1 cellular context compared by ENCODE assay signal in genomic region chr6:43695078-43695966, GRCh38.
TF ChIP-seq lines count a peak whose summit lies in the region.

No MANE protein-coding gene starts in this region.

TF ChIP-seq in WTC11, 78 proteins besides CTCF, POLR2A, EP300 and RAD21 (continued from another document):
- TF ChIP-seq IRF1 (CRISPR knock-in tag; IDR thresholded peaks at IDR 0.05): no peak
- TF ChIP-seq GABPB1 (CRISPR knock-in tag; IDR thresholded peaks at IDR 0.05): peak; percentile 48; the same call in 1 of the 2 replicates
- TF ChIP-seq ERG (CRISPR knock-in tag; IDR thresholded peaks at IDR 0.05): no peak
- TF ChIP-seq ATF6 (CRISPR knock-in tag; IDR thresholded peaks at IDR 0.05): no peak
- 0 out of 2 replicates have a peak, but pooled peaks have one; percentile 54 for TF ChIP-seq USF1 (CRISPR knock-in tag; IDR thresholded peaks at IDR 0.05)
- no peak for TF ChIP-seq MAX (CRISPR knock-in tag; IDR thresholded peaks at IDR 0.05)
- TF ChIP-seq ZNF423 (CRISPR knock-in tag; IDR thresholded peaks at IDR 0.05): peak; percentile 38; the same call in 1 of the 2 replicates
TF ChIP-seq in WTC11: peak in this region for 3.
